Comparison of ENCODE assay signal across 8 cellular contexts in genomic region chr5:7856855-7857254, GRCh38. TPM values are rescaled to one million over a fixed set of nuclear protein-coding genes. Genes with fewer than 3 reads are reported as not detected.
DNase-seq lines count a peak whose midpoint lies in the region; ATAC-seq and TF ChIP-seq lines count a peak whose summit lies in the region.

No MANE protein-coding gene starts in this region.

- CTCF ChIA-PET in activated CD4-positive, alpha-beta T cell treated with anti-CD3 and anti-CD28 coated beads for 36 hours (lab: Charles Lee) = interaction anchor here (2.0 to 3.0 kb wide), 2 partner anchors 11 to 16 kb away, joined by 5 to 21 read pairs; partner anchors contain the start of genes FASTKD3 and MTRR

- H3K4me1 ChIP-seq in Peyer's patch = no peaks in the 10 kb centered on the region

- H3K27me3 Mint-ChIP-seq in activated CD4-positive, alpha-beta T cell treated with anti-CD3 and anti-CD28 coated beads for 36 hours = no peaks in the 10 kb centered on the region
- H3K27me3 Mint-ChIP-seq in mesothelial cell of epicardium (ENCODE audit: low read depth) = no peaks in the 10 kb centered on the region

- H3K4me3 Mint-ChIP-seq in activated CD4-positive, alpha-beta T cell treated with anti-CD3 and anti-CD28 coated beads for 36 hours = no peak overlapping the region
- no peak overlapping the region for H3K4me3 Mint-ChIP-seq in mesothelial cell of epicardium

- H3K36me3 Mint-ChIP-seq in activated CD4-positive, alpha-beta T cell treated with anti-CD3 and anti-CD28 coated beads for 36 hours (ENCODE audit: low read depth) = peaks cover 19% of the 10 kb centered on the region
- peaks cover 17% of the 10 kb centered on the region for H3K36me3 Mint-ChIP-seq in mesothelial cell of epicardium

- in situ Hi-C loops in KBM-7 (cut with MboI; ENCODE audit: low pct_unique_long_range_greater_than_20kb, low sequenced_read_pairs) = no loop called here

- no peak overlapping the region for H3K27ac Mint-ChIP-seq in activated CD4-positive, alpha-beta T cell treated with anti-CD3 and anti-CD28 coated beads for 36 hours
- no peak overlapping the region for H3K27ac Mint-ChIP-seq in mesothelial cell of epicardium

- peak; percentile 71 for ATAC-seq in activated CD4-positive, alpha-beta T cell treated with anti-CD3 and anti-CD28 coated beads for 36 hours

- H3K9me3 Mint-ChIP-seq in activated CD4-positive, alpha-beta T cell treated with anti-CD3 and anti-CD28 coated beads for 36 hours (ENCODE audit: low read depth) = peaks cover 2% of the 10 kb centered on the region
- peaks cover 4% of the 10 kb centered on the region for H3K9me3 Mint-ChIP-seq in mesothelial cell of epicardium

- POLR2A ChIA-PET in activated CD4-positive, alpha-beta T cell treated with anti-CD3 and anti-CD28 coated beads for 36 hours (lab: Charles Lee) = interaction anchor here (1.7 kb wide), 1 partner anchor 11 kb away, joined by 3 read pairs; no protein-coding TSS in a partner anchor

- H3K4me1 Mint-ChIP-seq in activated CD4-positive, alpha-beta T cell treated with anti-CD3 and anti-CD28 coated beads for 36 hours = peaks cover 26% of the 10 kb centered on the region
- peaks cover 18% of the 10 kb centered on the region for H3K4me1 Mint-ChIP-seq in mesothelial cell of epicardium

- H3K27ac ChIP-seq in Peyer's patch (no peak overlapping the region), dorsolateral prefrontal cortex (peak overlapping the region in 2 of 59 donors; percentile 18 to 21)

- peak; percentile 57 for DNase-seq in activated CD4-positive, alpha-beta T cell treated with anti-CD3 and anti-CD28 coated beads for 36 hours
- DNase-seq in activated CD4-positive, alpha-beta T cell treated with anti-CD3 and anti-CD28 coated beads for 1 hour = no peak
- DNase-seq in KBM-7 (peak; percentile 61), Peyer's patch (no peak), dorsolateral prefrontal cortex (peak in 8 of 10 donors; percentile 19 to 71 (median 51)), mesothelial cell of epicardium (ENCODE audit: low spot score in 2 of 2, unreplicated experiment in 2 of 2) (no peak), cortex of kidney (lab: John Stamatoyannopoulos, UW) (no peak)
- DNase-seq in effector CD8-positive, alpha-beta T cell (lab: John Stamatoyannopoulos, UW) = no peak

- H3K27me3 ChIP-seq in Peyer's patch (no peaks in the 10 kb centered on the region), dorsolateral prefrontal cortex (no peaks in the 10 kb centered on the region)

- intact Hi-C loops in activated CD4-positive, alpha-beta T cell treated with anti-CD3 and anti-CD28 coated beads for 36 hours (cut with DNase I, micrococcal nuclease) = loop anchor here in 1 of 2 experiments (1.0 to 5.0 kb wide), 3 partner anchors 100 to 1090 kb away; no protein-coding TSS in a partner anchor
- intact Hi-C loops in dorsolateral prefrontal cortex (cut with DNase I) = loop anchor here (10.0 kb wide), 4 partner anchors 462 to 1092 kb away; partner anchors contain the start of gene ADCY2 (in 1 of the 2)

- TF ChIP-seq POLR2A in Peyer's patch (IDR thresholded peaks at IDR 0.05) = no peak

- TF ChIP-seq CTCF in Peyer's patch (IDR thresholded peaks at IDR 0.05) = peak in 4 of 6 experiments; percentile 39 to 51 (median 46)
- peak; percentile 42 to 92 (median 83) for TF ChIP-seq CTCF in dorsolateral prefrontal cortex (IDR thresholded peaks at IDR 0.05 in 54 of 56, conservative IDR thresholded peaks at IDR 0.05 in 2 of 56; ENCODE audit: low read depth in 1 of 56, partially characterized antibody in 56 of 56)
- TF ChIP-seq CTCF in mesothelial cell of epicardium (IDR thresholded peaks at IDR 0.05; ENCODE audit: unreplicated experiment) = peak; percentile 39

- no peaks in the 10 kb centered on the region for H3K9me3 ChIP-seq in Peyer's patch

- H3K36me3 ChIP-seq in Peyer's patch = peaks cover 0 to 33% (median 0%) of the 10 kb centered on the region in 3 donors

- H3K4me3 ChIP-seq in Peyer's patch (no peak overlapping the region), dorsolateral prefrontal cortex (no peak overlapping the region)

RNA-seq across cellular contexts. Expression of gene CFAP90, which starts 5.9 kb away (rescaled TPM):
- not detected for total RNA-seq in activated CD4-positive, alpha-beta T cell treated with anti-CD3 and anti-CD28 coated beads for 36 hours
- total RNA-seq in Peyer's patch = not detected
- 10 to 100 TPM in 10 of 120 experiments, 1 to 10 TPM in 110; 2.5 to 20.4 (median 6.8) TPM for total RNA-seq in dorsolateral prefrontal cortex
- total RNA-seq in mesothelial cell of epicardium = 0.35 to 1.3 TPM (median 0.85 TPM) in 3 replicates

RNA-seq across cellular contexts. Expression of gene FASTKD3, which starts 12.0 kb away (rescaled TPM):
- 1 to 10 TPM; 9.2 to 9.6 TPM for total RNA-seq in activated CD4-positive, alpha-beta T cell treated with anti-CD3 and anti-CD28 coated beads for 36 hours
- total RNA-seq in Peyer's patch (10 to 100 TPM; 10.0 to 17.0 (median 14.1) TPM), dorsolateral prefrontal cortex (10 to 100 TPM in 65 of 120 experiments, 1 to 10 TPM in 55; 4.4 to 16.7 (median 10.2) TPM), mesothelial cell of epicardium (9.4 to 10.6 TPM (median 10.3 TPM) in 3 replicates)

RNA-seq across cellular contexts. Expression of gene MTRR, which starts 12.1 kb away (rescaled TPM):
- total RNA-seq in activated CD4-positive, alpha-beta T cell treated with anti-CD3 and anti-CD28 coated beads for 36 hours = 10 to 100 TPM; 49.3 to 52.9 TPM
- total RNA-seq in Peyer's patch = 10 to 100 TPM; 45.7 to 82.1 (median 71.7) TPM
- total RNA-seq in dorsolateral prefrontal cortex = 100 to 1,000 TPM in 1 of 120 experiments, 10 to 100 TPM in 119; 42.8 to 132 (median 64.0) TPM
- total RNA-seq in mesothelial cell of epicardium = 40.5 to 44.1 TPM (median 40.7 TPM) in 3 replicates

Comparison
In these comparisons a context has a peak if more than half of its experiments do, and no peak if none do; other contexts are left out.
1. DNase-seq: peak in activated CD4-positive, alpha-beta T cell treated with anti-CD3 and anti-CD28 coated beads for 36 hours (single experiment), KBM-7 (single experiment) and dorsolateral prefrontal cortex (8 of 10); none in activated CD4-positive, alpha-beta T cell treated with anti-CD3 and anti-CD28 coated beads for 1 hour (single experiment), Peyer's patch (0 of 3), mesothelial cell of epicardium (0 of 2), effector CD8-positive, alpha-beta T cell (single experiment) and cortex of kidney (single experiment).
2. Peak in every context shown above with its lines, with median percentiles within 50 percentile points of each other: CTCF ChIP-seq.